ENCODE assay signal across 21 cellular contexts in the genomic region with DNA sequence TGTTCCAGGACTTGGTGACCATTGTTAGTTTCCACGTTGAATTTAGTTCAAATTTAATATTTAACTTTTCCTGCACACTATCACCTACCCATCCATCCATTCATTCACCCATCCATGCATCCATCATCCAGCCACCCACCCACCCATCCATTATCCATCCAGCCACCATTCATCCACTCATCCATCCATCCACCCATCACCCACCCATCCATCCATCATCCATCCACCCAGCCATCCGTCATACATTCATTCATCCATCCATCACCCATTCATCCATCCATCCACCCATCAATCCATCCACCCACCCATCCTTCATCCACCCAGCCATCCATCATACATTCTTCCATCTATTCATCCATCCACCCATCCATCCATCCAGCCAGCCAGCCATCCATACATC.
"Had no signal": no experiment of that assay in that cellular context is flagged by ENCODE, and none has a peak within 500 bp of the region (broad histone marks: within the 10 kb centered on the region; RNA-seq: fewer than 3 reads in every experiment).

No MANE protein-coding gene starts in this region.

- H3K27me3 Mint-ChIP-seq: naive thymus-derived CD4-positive, alpha-beta T cell had no signal

- H3K36me3 Mint-ChIP-seq: type B pancreatic cell had no signal

- H3K9me3 Mint-ChIP-seq: type B pancreatic cell had no signal

- H3K27ac Mint-ChIP-seq: type B pancreatic cell had no signal

- H3K4me3 Mint-ChIP-seq: naive thymus-derived CD4-positive, alpha-beta T cell; type B pancreatic cell had no signal

- ATAC-seq: foreskin keratinocyte; gastroesophageal sphincter; heart left ventricle; left cardiac atrium; left lung; naive thymus-derived CD4-positive, alpha-beta T cell; pancreas; sciatic nerve had no signal

- DNase-seq: dermis blood vessel endothelial cell; effector memory CD4-positive, alpha-beta T cell; foreskin keratinocyte; left cardiac atrium; left lung; mesendoderm; midbrain; naive thymus-derived CD4-positive, alpha-beta T cell; pancreas; stimulated activated CD4-positive, alpha-beta T cell treated with anti-CD3 and anti-CD28 coated beads, Interleukin-12 subunit alpha, Interleukin-12 subunit beta, amount 100 ng/mL, for 4 hours; stimulated activated CD4-positive, alpha-beta T cell treated with anti-CD3 and anti-CD28 coated beads, Interleukin-1b, Interleukin-23, amount 100 ng/mL, for 48 hours; stimulated activated CD4-positive, alpha-beta T cell treated with anti-CD3 and anti-CD28 coated beads, Interleukin-4, amount 100 ng/mL, for 1 hour; stimulated activated CD8-positive, alpha-beta memory T cell treated with anti-CD3 and anti-CD28 coated beads, Interleukin-4, amount 100 ng/mL, for 48 hours; stimulated activated naive CD4-positive, alpha-beta T cell treated with Interleukin-2 at 50 U/mL for 16 hours; stomach; thyroid gland; uterus had no signal
